ENCODE assay signal across 8 cellular contexts in genomic region chr5:150560401-150561191, GRCh38. TPM values are rescaled to one million over a fixed set of nuclear protein-coding genes. Genes with fewer than 3 reads are reported as not detected.
DNase-seq lines count a peak whose midpoint lies in the region; ATAC-seq and TF ChIP-seq lines count a peak whose summit lies in the region.

No MANE protein-coding gene starts in this region.

- H3K79me2 ChIP-seq in neural progenitor cell (ENCODE audit: low read depth): no peaks in the 10 kb centered on the region

- H3K36me3 ChIP-seq in Panc1 (ENCODE audit: control insufficient read depth, insufficient read depth, low read length): no peaks in the 10 kb centered on the region
- H3K36me3 ChIP-seq in neural progenitor cell: no peaks in the 10 kb centered on the region
- H3K36me3 ChIP-seq in suprapubic skin: peaks cover 12% of the 10 kb centered on the region

- H3K4me3 ChIP-seq in Jurkat, Clone E6-1 (ENCODE audit: low read length): no peak overlapping the region
- H3K4me3 ChIP-seq in Panc1 (ENCODE audit: low read depth in 2 of 2, low read length in 2 of 2) (0 out of 4 replicates have a peak overlapping the region, but pooled peaks of 1 of the 2 experiments have one; percentile 3), fibroblast of pulmonary artery (replicated peaks; ENCODE audit: low read depth, low read length) (no peak overlapping the region), neural progenitor cell (no peak overlapping the region), suprapubic skin (no peak overlapping the region)

- CTCF ChIA-PET in Panc1 (lab: Charles Lee): interaction anchor here (0.6 to 2.0 kb wide), 5 partner anchors 19 to 140 kb away, joined by 3 to 12 read pairs (median 4); partner anchors contain the start of gene RBM22

- no peaks in the 10 kb centered on the region for H3K9me3 Mint-ChIP-seq in neural progenitor cell

- no peak for TF ChIP-seq POLR2A in suprapubic skin (IDR thresholded peaks at IDR 0.05)

- ATAC-seq in GM21447 (IDR thresholded peaks at IDR 0.05; ENCODE audit: unreplicated experiment) (peak; percentile 70), Panc1 (peak; percentile 86)

- H3K36me3 Mint-ChIP-seq in neural progenitor cell: peaks cover 4% of the 10 kb centered on the region

- no peaks in the 10 kb centered on the region for H3K27me3 ChIP-seq in Panc1 (ENCODE audit: control insufficient read depth, insufficient read depth, low read length)
- no peaks in the 10 kb centered on the region for H3K27me3 ChIP-seq in neural progenitor cell
- no peaks in the 10 kb centered on the region for H3K27me3 ChIP-seq in suprapubic skin

- no peak overlapping the region for H2AFZ ChIP-seq in neural progenitor cell (replicated peaks)

- H3K9me3 ChIP-seq in Panc1 (ENCODE audit: control insufficient read depth, insufficient read depth, low read depth, low read length) (no peaks in the 10 kb centered on the region), neural progenitor cell (ENCODE audit: low read depth) (no peaks in the 10 kb centered on the region), suprapubic skin (no peaks in the 10 kb centered on the region)

- DNase-seq in DMS153 (lab: John Stamatoyannopoulos, UW) (peak; percentile 15), Panc1 (ENCODE audit: low read depth, low spot score) (peak; percentile 74), fibroblast of pulmonary artery (ENCODE audit: low read depth) (peak; percentile 92), neural progenitor cell (ENCODE audit: low spot score) (peak; percentile 89), suprapubic skin (ENCODE audit: low spot score in 2 of 2) (peak; percentile 92 to 94)
- peak; percentile 83 for DNase-seq in Jurkat, Clone E6-1 (ENCODE audit: low read depth, low spot score)
- peak; percentile 85 for DNase-seq in activated T-cell treated with anti-CD3 and anti-CD28 coated beads, Interleukin-2, amount 50 U/mL, for 48 hours

- H3F3A ChIP-seq in neural progenitor cell (ENCODE audit: low read depth): peaks cover 9% of the 10 kb centered on the region

- H4K20me1 ChIP-seq in neural progenitor cell (ENCODE audit: low read depth): no peaks in the 10 kb centered on the region

- no peak overlapping the region for H3K4me3 Mint-ChIP-seq in neural progenitor cell

- no TSS peak for BruUV-seq in Panc1 (replicated peaks; lab: Mats Ljungman, UMichigan)

- intact Hi-C loops in Panc1 (cut with micrococcal nuclease; ENCODE audit: unreplicated experiment): loop anchor here (1.0 to 10.0 kb wide), 5 partner anchors 96 to 287 kb away; partner anchors contain the start of genes IRGM and RBM22

- WGBS in suprapubic skin: 21% methylated on average over 11 of the region's 11 CpGs

- H3K27ac Mint-ChIP-seq in neural progenitor cell: no peak overlapping the region

- in situ Hi-C loops in Panc1 (cut with HindIII; ENCODE audit: low pct_unique_long_range_greater_than_20kb, low sequenced_read_pairs): no loop called here

- no peak for TF ChIP-seq EP300 in suprapubic skin (IDR thresholded peaks at IDR 0.05)

- peak overlapping the region; percentile 3 for H3K4me2 ChIP-seq in neural progenitor cell

- H3K4me1 ChIP-seq in Panc1 (ENCODE audit: control insufficient read depth, insufficient read depth, low read length) (peaks cover 45% of the 10 kb centered on the region), neural progenitor cell (no peaks in the 10 kb centered on the region), suprapubic skin (peaks cover 13% of the 10 kb centered on the region)

- H3K27ac ChIP-seq in Panc1 (ENCODE audit: low read length) (peak overlapping the region; percentile 81), neural progenitor cell (no peak overlapping the region), suprapubic skin (no peak overlapping the region)

- no peak overlapping the region for H3K9ac ChIP-seq in neural progenitor cell

- peak; percentile 87 for TF ChIP-seq CTCF in Panc1 (IDR thresholded peaks at IDR 0.05)
- TF ChIP-seq CTCF in fibroblast of pulmonary artery (IDR thresholded peaks at IDR 0.05; ENCODE audit: low read length, missing control alignments): peak; percentile 84
- peak; percentile 90 for TF ChIP-seq CTCF in neural progenitor cell (IDR thresholded peaks at IDR 0.05)
- peak; percentile 89 to 92 for TF ChIP-seq CTCF in suprapubic skin (IDR thresholded peaks at IDR 0.05)

- peaks cover 2% of the 10 kb centered on the region for H3K27me3 Mint-ChIP-seq in neural progenitor cell (ENCODE audit: insufficient read depth, low read depth)

- POLR2A ChIA-PET in Panc1 (lab: Charles Lee): interaction anchor here (0.6 to 1.0 kb wide), 2 partner anchors 198 to 246 kb away, joined by 3 read pairs; no protein-coding TSS in a partner anchor

- peaks cover 12% of the 10 kb centered on the region for H3K4me1 Mint-ChIP-seq in neural progenitor cell

RNA-seq across cellular contexts. Expression of gene NDST1, which starts 52.7 kb away (rescaled TPM):
- polyA plus RNA-seq in Jurkat, Clone E6-1 (2012; ENCODE audit: insufficient read depth, insufficient read length): 13.5 TPM
- 142 TPM for total RNA-seq in Panc1 (2021; ENCODE audit: unreplicated experiment)
- polyA plus RNA-seq in Panc1 (2012; ENCODE audit: insufficient read length): 80.5 TPM
- 22.9 and 45.6 TPM in 2 replicates for total RNA-seq in neural progenitor cell (ENCODE audit: low replicate concordance)
- total RNA-seq in suprapubic skin: 100 to 1,000 TPM in 3 of 4 donors, 10 to 100 TPM in 1; 94.6 to 157 (median 134) TPM

Comparison
In these comparisons a context has a peak if more than half of its experiments do, and no peak if none do; other contexts are left out.
1. DNase-seq: peak in every context shown above with its lines; median percentile 93 in suprapubic skin; 92 in fibroblast of pulmonary artery; 89 in neural progenitor cell; 85 in activated T-cell treated with anti-CD3 and anti-CD28 coated beads, Interleukin-2, amount 50 U/mL, for 48 hours; 83 in Jurkat, Clone E6-1; 74 in Panc1; 15 in DMS153.